ENCODE assay signal across 29 cellular contexts in the genomic region with DNA sequence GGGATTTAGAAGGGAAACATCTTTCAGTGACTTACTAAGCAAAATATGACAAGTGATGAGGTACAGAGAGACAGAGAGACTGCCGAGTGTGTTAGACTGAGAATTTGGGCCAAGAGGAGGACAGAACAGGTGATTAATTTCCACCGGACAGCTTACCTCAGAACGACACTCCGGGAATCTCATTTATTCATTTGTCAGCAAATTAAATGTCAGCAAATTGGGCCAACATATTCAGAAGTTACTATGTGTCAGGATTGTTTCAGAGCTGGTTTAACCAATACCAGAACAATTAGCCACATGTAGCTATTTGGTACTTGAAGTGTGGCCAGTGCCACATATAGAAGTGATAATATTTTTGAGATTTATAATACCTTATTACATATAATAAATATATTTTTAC.
"Had no signal": no experiment of that assay in that cellular context is flagged by ENCODE, and none has a peak within 500 bp of the region (broad histone marks: within the 10 kb centered on the region; RNA-seq: fewer than 3 reads in every experiment).

No MANE protein-coding gene starts in this region.

- H3K27me3 ChIP-seq: neural progenitor cell, pancreas, spleen, suprapubic skin, testis, tibial artery, transverse colon, upper lobe of left lung, vagina had no signal

- H3K36me3 Mint-ChIP-seq: naive thymus-derived CD4-positive, alpha-beta T cell; natural killer cell; neural progenitor cell; stimulated activated memory B cell treated with anti-CD40 and anti-IgM and Interleukin-4, amounts not matched to agents 10 μg/mL and 1 μg/mL and 100 μg/mL, for 72 hours had no signal

- H3K9me3 ChIP-seq: pancreas, psoas muscle, suprapubic skin, testis, tibial artery, transverse colon, upper lobe of left lung, vagina had no signal

- H3K4me3 ChIP-seq: neural progenitor cell, pancreas, psoas muscle, skin epidermis, smooth muscle cell, spleen, suprapubic skin, testis, tibial artery, transverse colon, upper lobe of left lung, vagina had no signal

- H3K36me3 ChIP-seq: neural progenitor cell, pancreas, spleen, suprapubic skin, tibial artery, transverse colon, upper lobe of left lung, vagina had no signal

- H3K27ac Mint-ChIP-seq: naive thymus-derived CD4-positive, alpha-beta T cell; natural killer cell; nephron; stimulated activated memory B cell treated with anti-CD40 and anti-IgM and Interleukin-4, amounts not matched to agents 10 μg/mL and 1 μg/mL and 100 μg/mL, for 72 hours; stimulated activated naive CD8-positive, alpha-beta T cell treated with anti-CD3 and anti-CD28 coated beads, Interleukin-15, amount 100 ng/mL, for 72 hours had no signal

- H3K27me3 Mint-ChIP-seq: naive thymus-derived CD4-positive, alpha-beta T cell; stimulated activated memory B cell treated with anti-CD40 and anti-IgM and Interleukin-4, amounts not matched to agents 10 μg/mL and 1 μg/mL and 100 μg/mL, for 72 hours; stimulated activated naive CD8-positive, alpha-beta T cell treated with anti-CD3 and anti-CD28 coated beads, Interleukin-15, amount 100 ng/mL, for 72 hours had no signal

- DNase-seq: naive thymus-derived CD4-positive, alpha-beta T cell; natural killer cell; occipital lobe; pancreas; psoas muscle; right cardiac atrium; spleen; stimulated activated CD4-positive, alpha-beta T cell treated with anti-CD3 and anti-CD28 coated beads, Interleukin-12 subunit alpha, Interleukin-12 subunit beta, amount 100 ng/mL, for 4 hours; stimulated activated CD4-positive, alpha-beta T cell treated with anti-CD3 and anti-CD28 coated beads, Interleukin-1b, Interleukin-23, amount 100 ng/mL, for 48 hours; stimulated activated CD4-positive, alpha-beta T cell treated with anti-CD3 and anti-CD28 coated beads, Interleukin-4, amount 100 ng/mL, for 1 hour; stimulated activated CD4-positive, alpha-beta T cell treated with anti-CD3 and anti-CD28 coated beads, Interleukin-4, amount 100 ng/mL, for 4 hours; stimulated activated CD8-positive, alpha-beta memory T cell treated with anti-CD3 and anti-CD28 coated beads, Interleukin-4, amount 100 ng/mL, for 48 hours; stimulated activated naive CD4-positive, alpha-beta T cell; stimulated activated naive CD8-positive, alpha-beta T cell treated with anti-CD3 and anti-CD28 coated beads, Interleukin-15, amount 100 ng/mL, for 72 hours; stimulated activated naive CD8-positive, alpha-beta T cell treated with anti-CD3 and anti-CD28 coated beads, Interleukin-15, Interleukin-2, amounts not matched to agents 100 U/mL and 50 U/mL, for 24 hours; substantia nigra; testis; tibial artery; transverse colon; upper lobe of left lung had no signal

- H3K4me1 ChIP-seq: neural progenitor cell, pancreas, psoas muscle, spleen, suprapubic skin, testis, tibial artery, transverse colon, upper lobe of left lung, vagina had no signal

- H3K27ac ChIP-seq: neural progenitor cell, pancreas, psoas muscle, skin epidermis, spleen, suprapubic skin, testis, tibial artery, transverse colon, upper lobe of left lung, vagina had no signal

- H3K4me1 Mint-ChIP-seq: naive thymus-derived CD4-positive, alpha-beta T cell; natural killer cell; stimulated activated memory B cell treated with anti-CD40 and anti-IgM and Interleukin-4, amounts not matched to agents 10 μg/mL and 1 μg/mL and 100 μg/mL, for 72 hours; stimulated activated naive CD8-positive, alpha-beta T cell treated with anti-CD3 and anti-CD28 coated beads, Interleukin-15, amount 100 ng/mL, for 72 hours had no signal

- H3K9ac ChIP-seq: neural progenitor cell had no signal

- H2AFZ ChIP-seq: neural progenitor cell had no signal

- FAIRE-seq: pancreas, urothelium cell line had no signal

- H3K4me2 ChIP-seq: neural progenitor cell, smooth muscle cell had no signal

- H3K4me3 Mint-ChIP-seq: naive thymus-derived CD4-positive, alpha-beta T cell; natural killer cell; nephron; neural progenitor cell; stimulated activated memory B cell treated with anti-CD40 and anti-IgM and Interleukin-4, amounts not matched to agents 10 μg/mL and 1 μg/mL and 100 μg/mL, for 72 hours; stimulated activated naive CD8-positive, alpha-beta T cell treated with anti-CD3 and anti-CD28 coated beads, Interleukin-15, amount 100 ng/mL, for 72 hours had no signal

- ATAC-seq: naive thymus-derived CD4-positive, alpha-beta T cell; natural killer cell; pancreas; psoas muscle; right cardiac atrium; sciatic nerve; stimulated activated memory B cell treated with anti-CD40 and anti-IgM and Interleukin-4, amounts not matched to agents 10 μg/mL and 1 μg/mL and 100 μg/mL, for 72 hours; stimulated activated naive CD8-positive, alpha-beta T cell treated with anti-CD3 and anti-CD28 coated beads, Interleukin-15, amount 100 ng/mL, for 72 hours; stimulated activated naive CD8-positive, alpha-beta T cell treated with anti-CD3 and anti-CD28 coated beads, Interleukin-15, Interleukin-2, amounts not matched to agents 100 U/mL and 50 U/mL, for 24 hours had no signal
